In the genomic region with DNA sequence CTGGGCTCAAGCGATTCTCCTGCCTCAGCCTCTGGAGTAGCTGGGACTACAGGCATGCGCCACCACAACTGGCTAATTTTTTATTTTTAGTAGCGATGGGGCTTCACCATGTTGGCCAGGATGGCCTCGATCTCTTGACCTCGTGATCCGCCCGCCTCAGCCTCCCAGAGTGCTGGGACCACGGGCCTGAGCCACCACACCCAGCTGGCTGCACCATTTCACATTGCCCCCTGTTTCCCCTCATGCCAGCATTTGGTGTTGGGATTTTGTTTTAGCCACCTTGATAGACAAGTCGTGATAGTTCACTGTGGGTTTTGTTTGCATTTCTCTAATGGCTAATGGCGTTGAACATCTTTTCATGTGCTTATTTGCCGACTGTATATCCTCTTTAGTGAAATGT, we compare ENCODE assay signal across 2 cellular contexts.
TF ChIP-seq lines count a peak whose summit lies in the region.

No MANE protein-coding gene starts in this region.

TF ChIP-seq in HepG2, 621 proteins besides CTCF, POLR2A, EP300 and RAD21:
- TF ChIP-seq ZSCAN12 (CRISPR knock-in tag; IDR thresholded peaks at IDR 0.05): no peak
- TF ChIP-seq, protein P1, sequence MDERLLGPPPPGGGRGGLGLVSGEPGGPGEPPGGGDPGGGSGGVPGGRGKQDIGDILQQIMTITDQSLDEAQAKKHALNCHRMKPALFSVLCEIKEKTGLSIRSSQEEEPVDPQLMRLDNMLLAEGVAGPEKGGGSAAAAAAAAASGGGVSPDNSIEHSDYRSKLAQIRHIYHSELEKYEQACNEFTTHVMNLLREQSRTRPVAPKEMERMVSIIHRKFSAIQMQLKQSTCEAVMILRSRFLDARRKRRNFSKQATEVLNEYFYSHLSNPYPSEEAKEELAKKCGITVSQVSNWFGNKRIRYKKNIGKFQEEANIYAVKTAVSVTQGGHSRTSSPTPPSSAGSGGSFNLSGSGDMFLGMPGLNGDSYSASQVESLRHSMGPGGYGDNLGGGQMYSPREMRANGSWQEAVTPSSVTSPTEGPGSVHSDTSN (CRISPR knock-in tag; IDR thresholded peaks at IDR 0.05): no peak
- TF ChIP-seq ZNF7 (CRISPR knock-in tag; IDR thresholded peaks at IDR 0.05): peak; percentile 86
- TF ChIP-seq CREB3 (CRISPR knock-in tag; IDR thresholded peaks at IDR 0.05): no peak
- TF ChIP-seq KAT2B (IDR thresholded peaks at IDR 0.05; ENCODE audit: borderline replicate concordance, low read depth, low read length): no peak
- no peak for TF ChIP-seq NR2C2 (CRISPR knock-in tag; IDR thresholded peaks at IDR 0.05; ENCODE audit: borderline replicate concordance)
TF ChIP-seq in HepG2: peak in this region for 1.

TF ChIP-seq in WTC11, 78 proteins besides CTCF, POLR2A, EP300 and RAD21:
- TF ChIP-seq JUN (CRISPR knock-in tag; IDR thresholded peaks at IDR 0.05) (no peak), ZNF317 (CRISPR knock-in tag; IDR thresholded peaks at IDR 0.05; ENCODE audit: borderline replicate concordance, low read depth) (no peak), OVOL2 (CRISPR knock-in tag; IDR thresholded peaks at IDR 0.05; ENCODE audit: borderline replicate concordance) (no peak), SMAD4 (CRISPR knock-in tag; IDR thresholded peaks at IDR 0.05) (no peak), PRRX2 (CRISPR knock-in tag; IDR thresholded peaks at IDR 0.05) (no peak), ZNF532 (CRISPR knock-in tag; IDR thresholded peaks at IDR 0.05; ENCODE audit: borderline replicate concordance) (no peak)
